25 cellular contexts compared by ENCODE assay signal in genomic region chr20:62670998-62671397, GRCh38. TPM values are rescaled to one million over a fixed set of nuclear protein-coding genes. Genes with fewer than 3 reads are reported as not detected.
"Had no signal": no experiment of that assay in that cellular context is flagged by ENCODE, and none has a peak within 500 bp of the region (broad histone marks: within the 10 kb centered on the region; RNA-seq: fewer than 3 reads in every experiment).

No MANE protein-coding gene starts in this region.

- H3K27ac ChIP-seq: dorsolateral prefrontal cortex, hepatocyte, left ventricle myocardium inferior, lower lobe of right lung, psoas muscle, tibial artery, upper lobe of left lung, uterus had no signal

- H3K27me3 Mint-ChIP-seq: natural killer cell treated with Interleukin-12 subunit alpha and Interleukin-12 subunit beta and Interleukin-15 and Interleukin-18, amount 100 ng/mL, for 72 hours; stimulated activated naive CD8-positive, alpha-beta T cell treated with anti-CD3 and anti-CD28 coated beads, Interleukin-15, Interleukin-2, amounts not matched to agents 100 ng/mL and 50 ng/mL, for 24 hours had no signal

- H3K4me1 ChIP-seq: psoas muscle, uterus had no signal

- H3K9me3 ChIP-seq: left ventricle myocardium inferior, lower lobe of right lung, psoas muscle, spleen, tibial artery, upper lobe of left lung, uterus had no signal

- H3K4me1 Mint-ChIP-seq: memory B cell; stimulated activated memory B cell treated with anti-CD40 and anti-IgM and Interleukin-4, amounts not matched to agents 10 μg/mL and 1 μg/mL and 100 μg/mL, for 72 hours had no signal

- H3K4me2 ChIP-seq: hepatocyte had no signal

- H3K9me3 Mint-ChIP-seq: memory B cell; mesothelial cell of epicardium; natural killer cell treated with Interleukin-12 subunit alpha and Interleukin-12 subunit beta and Interleukin-15 and Interleukin-18, amount 100 ng/mL, for 72 hours; stimulated activated memory B cell treated with anti-CD40 and anti-IgM and Interleukin-4, amounts not matched to agents 10 μg/mL and 1 μg/mL and 100 μg/mL, for 72 hours; stimulated activated naive CD8-positive, alpha-beta T cell treated with anti-CD3 and anti-CD28 coated beads, Interleukin-15, Interleukin-2, amounts not matched to agents 100 ng/mL and 50 ng/mL, for 24 hours had no signal

- DNase-seq: effector CD8-positive, alpha-beta T cell; foreskin melanocyte; head of caudate nucleus; kidney; left cardiac atrium; left ventricle myocardium inferior; lower lobe of right lung; psoas muscle; retina; spleen; stimulated activated CD4-positive, alpha-beta T cell treated with anti-CD3 and anti-CD28 coated beads, Interleukin-15, amount 100 ng/mL, for 24 hours; stimulated activated CD4-positive, alpha-beta T cell treated with anti-CD3 and anti-CD28 coated beads, Interleukin-1b, Interleukin-23, amount 100 ng/mL, for 48 hours; stimulated activated CD4-positive, alpha-beta T cell treated with anti-CD3 and anti-CD28 coated beads, Interleukin-4, amount 100 ng/mL, for 24 hours; tibial artery; upper lobe of left lung; uterus had no signal

- H3K4me3 ChIP-seq: dorsolateral prefrontal cortex, hepatocyte, left ventricle myocardium inferior, lower lobe of right lung, psoas muscle, spleen, tibial artery, upper lobe of left lung, uterus had no signal

- H2AFZ ChIP-seq: hepatocyte had no signal

- H3K36me3 ChIP-seq: lower lobe of right lung, tibial artery, uterus had no signal

- H3K27ac Mint-ChIP-seq: memory B cell; mesothelial cell of epicardium; stimulated activated memory B cell treated with anti-CD40 and anti-IgM and Interleukin-4, amounts not matched to agents 10 μg/mL and 1 μg/mL and 100 μg/mL, for 72 hours; stimulated activated naive CD8-positive, alpha-beta T cell treated with anti-CD3 and anti-CD28 coated beads, Interleukin-15, Interleukin-2, amounts not matched to agents 100 ng/mL and 50 ng/mL, for 24 hours had no signal

- H3K4me3 Mint-ChIP-seq: memory B cell; mesothelial cell of epicardium; natural killer cell treated with Interleukin-12 subunit alpha and Interleukin-12 subunit beta and Interleukin-15 and Interleukin-18, amount 100 ng/mL, for 72 hours; stimulated activated memory B cell treated with anti-CD40 and anti-IgM and Interleukin-4, amounts not matched to agents 10 μg/mL and 1 μg/mL and 100 μg/mL, for 72 hours; stimulated activated naive CD8-positive, alpha-beta T cell treated with anti-CD3 and anti-CD28 coated beads, Interleukin-15, Interleukin-2, amounts not matched to agents 100 ng/mL and 50 ng/mL, for 24 hours had no signal

- H3K36me3 Mint-ChIP-seq: mesothelial cell of epicardium; natural killer cell treated with Interleukin-12 subunit alpha and Interleukin-12 subunit beta and Interleukin-15 and Interleukin-18, amount 100 ng/mL, for 72 hours had no signal

- H3K27me3 ChIP-seq: hepatocyte, upper lobe of left lung, uterus had no signal

RNA-seq across cellular contexts. Expression of gene SLCO4A1, which starts 28.7 kb away (rescaled TPM):
- total RNA-seq: skeletal muscle tissue had no signal

RNA-seq across cellular contexts. Expression of gene NTSR1, which starts 37.6 kb away (rescaled TPM):
- total RNA-seq: left cardiac atrium; left ventricle myocardium inferior; lower lobe of right lung; natural killer cell treated with Interleukin-12 subunit alpha and Interleukin-12 subunit beta and Interleukin-15 and Interleukin-18, amount 100 ng/mL, for 72 hours; osteoblast; uterus had no signal
- polyA plus RNA-seq: hepatocyte had no signal
